In genomic region chr20:25310268-25310920, GRCh38 we compare ENCODE assay signal across 8 cellular contexts.
DNase-seq lines count a peak whose midpoint lies in the region; ATAC-seq, FAIRE-seq and TF ChIP-seq lines count a peak whose summit lies in the region.

No MANE protein-coding gene starts in this region.

- peak; percentile 86 for ATAC-seq in CD8-positive, alpha-beta T cell
- ATAC-seq in HG03342 (IDR thresholded peaks at IDR 0.05; ENCODE audit: unreplicated experiment): peak; percentile 91

- H3K4me3 Mint-ChIP-seq in CD8-positive, alpha-beta T cell: peak overlapping the region; percentile 66
- H3K4me3 Mint-ChIP-seq in activated T-helper 2 cell treated with anti-CD3 and anti-CD28 coated beads, Interferon-gamma antibody, Interleukin-2, Interleukin-4, amounts not matched to agents 10 μg/mL and 5 μg/mL and 100 μg/mL, durations not matched to agents 14 hours and 24 hours and 36 hours (ENCODE audit: low read depth): peak overlapping the region; percentile 74

- DNase-seq in CD8-positive, alpha-beta T cell: peak in 4 of 7 experiments; percentile 13 to 48 (median 36)
- DNase-seq in GM19239 (ENCODE audit: insufficient read length, low spot score) (peak; percentile 85), NOMO-1 (lab: John Stamatoyannopoulos, UW; ENCODE audit: unreplicated experiment in 2 of 2) (peak; percentile 69 to 77), globus pallidus (ENCODE audit: low spot score) (peak; percentile 75), posterior cingulate gyrus (peak in 7 of 10 donors; percentile 17 to 92 (median 54))
- peak; percentile 59 for DNase-seq in activated T-helper 2 cell treated with anti-CD3 and anti-CD28 coated beads, Interferon-gamma antibody, Interleukin-2, Interleukin-4, amounts not matched to agents 10 μg/mL and 5 μg/mL and 100 μg/mL, durations not matched to agents 14 hours and 24 hours and 36 hours (ENCODE audit: low spot score)
- no peak for DNase-seq in effector CD4-positive, alpha-beta T cell

- no peak for TF ChIP-seq CTCF in CD8-positive, alpha-beta T cell (IDR thresholded peaks at IDR 0.05)

- H3K4me1 Mint-ChIP-seq in CD8-positive, alpha-beta T cell (ENCODE audit: low read depth): peaks cover 16% of the 10 kb centered on the region
- peaks cover 36% of the 10 kb centered on the region for H3K4me1 Mint-ChIP-seq in activated T-helper 2 cell treated with anti-CD3 and anti-CD28 coated beads, Interferon-gamma antibody, Interleukin-2, Interleukin-4, amounts not matched to agents 10 μg/mL and 5 μg/mL and 100 μg/mL, durations not matched to agents 14 hours and 24 hours and 36 hours (ENCODE audit: low read depth)

- POLR2A ChIA-PET in CD8-positive, alpha-beta T cell (lab: Charles Lee): no interaction called here

- peak overlapping the region; percentile 49 for H3K27ac Mint-ChIP-seq in CD8-positive, alpha-beta T cell
- H3K27ac Mint-ChIP-seq in activated T-helper 2 cell treated with anti-CD3 and anti-CD28 coated beads, Interferon-gamma antibody, Interleukin-2, Interleukin-4, amounts not matched to agents 10 μg/mL and 5 μg/mL and 100 μg/mL, durations not matched to agents 14 hours and 24 hours and 36 hours: peak overlapping the region; percentile 95

- CTCF ChIA-PET in CD8-positive, alpha-beta T cell (lab: Charles Lee): interaction anchor here (1.0 to 3.8 kb wide), 2 partner anchors 16 to 88 kb away, joined by 3 to 21 read pairs; no protein-coding TSS in a partner anchor

- no peaks in the 10 kb centered on the region for H3K9me3 ChIP-seq in CD8-positive, alpha-beta T cell (ENCODE audit: low read length)

- H3K27me3 ChIP-seq in CD8-positive, alpha-beta T cell (ENCODE audit: insufficient read depth, low read length): no peaks in the 10 kb centered on the region

- H3K9me3 Mint-ChIP-seq in CD8-positive, alpha-beta T cell: no peaks in the 10 kb centered on the region
- no peaks in the 10 kb centered on the region for H3K9me3 Mint-ChIP-seq in activated T-helper 2 cell treated with anti-CD3 and anti-CD28 coated beads, Interferon-gamma antibody, Interleukin-2, Interleukin-4, amounts not matched to agents 10 μg/mL and 5 μg/mL and 100 μg/mL, durations not matched to agents 14 hours and 24 hours and 36 hours

- no peaks in the 10 kb centered on the region for H3K27me3 Mint-ChIP-seq in CD8-positive, alpha-beta T cell (ENCODE audit: low read depth)
- H3K27me3 Mint-ChIP-seq in activated T-helper 2 cell treated with anti-CD3 and anti-CD28 coated beads, Interferon-gamma antibody, Interleukin-2, Interleukin-4, amounts not matched to agents 10 μg/mL and 5 μg/mL and 100 μg/mL, durations not matched to agents 14 hours and 24 hours and 36 hours (ENCODE audit: low read depth): no peaks in the 10 kb centered on the region

- no peak overlapping the region for H3K27ac ChIP-seq in CD8-positive, alpha-beta T cell (ENCODE audit: low read depth, low read length)

- no peaks in the 10 kb centered on the region for H3K36me3 ChIP-seq in CD8-positive, alpha-beta T cell (ENCODE audit: insufficient read depth, low read length)

- H3K4me3 ChIP-seq in CD8-positive, alpha-beta T cell (ENCODE audit: low read depth, low read length): no peak overlapping the region

- H3K4me1 ChIP-seq in CD8-positive, alpha-beta T cell (ENCODE audit: insufficient read depth, low read length): peaks cover 9% of the 10 kb centered on the region

- FAIRE-seq in GM19239 (lab: Jason Lieb, UNC): peak; percentile 90

- H3K36me3 Mint-ChIP-seq in CD8-positive, alpha-beta T cell: peaks cover 29% of the 10 kb centered on the region
- H3K36me3 Mint-ChIP-seq in activated T-helper 2 cell treated with anti-CD3 and anti-CD28 coated beads, Interferon-gamma antibody, Interleukin-2, Interleukin-4, amounts not matched to agents 10 μg/mL and 5 μg/mL and 100 μg/mL, durations not matched to agents 14 hours and 24 hours and 36 hours (ENCODE audit: low read depth): peaks cover 5% of the 10 kb centered on the region

- intact Hi-C loops in CD8-positive, alpha-beta T cell (cut with DNase I, micrococcal nuclease): loop anchor here (5.0 kb wide), 1 partner anchor 87 kb away; no protein-coding TSS in a partner anchor
- intact Hi-C loops in activated T-helper 2 cell treated with anti-CD3 and anti-CD28 coated beads, Interferon-gamma antibody, Interleukin-2, Interleukin-4, amounts not matched to agents 10 μg/mL and 5 μg/mL and 100 μg/mL, durations not matched to agents 14 hours and 24 hours and 36 hours (cut with micrococcal nuclease): loop anchor here (2.0 to 5.0 kb wide), 4 partner anchors 63 to 254 kb away; partner anchors contain the start of genes ABHD12 and PYGB
- intact Hi-C loops in posterior cingulate gyrus (cut with DNase I): no loop called here
